ENCODE assay signal across 16 cellular contexts in the genomic region with DNA sequence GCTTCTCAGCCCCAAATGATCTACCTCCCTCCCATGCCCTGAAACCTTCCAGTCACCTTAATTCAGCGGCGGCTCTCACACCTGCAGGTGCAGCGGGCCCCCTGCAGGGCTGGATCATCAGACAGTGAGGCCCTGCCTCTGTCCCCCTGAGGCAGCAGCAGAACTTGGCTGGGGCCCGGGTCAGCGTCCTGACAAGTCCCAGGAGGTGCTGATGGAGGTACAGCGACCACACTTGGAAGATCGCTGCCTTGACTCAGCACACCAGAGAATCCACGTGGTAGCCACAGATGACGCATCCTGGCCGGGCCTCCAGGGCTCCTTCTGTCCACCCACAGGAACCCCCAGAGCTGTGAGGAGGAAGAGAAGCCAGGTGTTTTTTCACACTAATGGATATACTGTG.
DNase-seq lines count a peak whose midpoint lies in the region; ATAC-seq and TF ChIP-seq lines count a peak whose summit lies in the region.
"Had no signal": no experiment of that assay in that cellular context is flagged by ENCODE, and none has a peak within 500 bp of the region (broad histone marks: within the 10 kb centered on the region; RNA-seq: fewer than 3 reads in every experiment).

No MANE protein-coding gene starts in this region.

- H3K9me3 ChIP-seq in right cardiac atrium (ENCODE audit: control insufficient read depth, low read length) (no peaks in the 10 kb centered on the region), body of pancreas (no peaks in the 10 kb centered on the region), SK-N-SH (no peaks in the 10 kb centered on the region)
- H3K9me3 ChIP-seq: right lobe of liver, uterus had no signal

- H3K79me2 ChIP-seq in SK-N-SH (ENCODE audit: insufficient read depth), result no peaks in the 10 kb centered on the region

- DNase-seq in Right ventricle myocardium inferior (ENCODE audit: missing footprints) (no peak), right cardiac atrium (no peak), NCI-H345 treated with DMSO at 0.1 percent for 48 hours (lab: John Stamatoyannopoulos, UW; ENCODE audit: unreplicated experiment) (peak; percentile 49), epithelial cell of esophagus (ENCODE audit: low read depth) (peak; percentile 52), body of pancreas (no peak), GM19240 (ENCODE audit: insufficient read length, low spot score) (no peak), SK-N-SH (no peak)
- no peak for DNase-seq in activated T-cell treated with anti-CD3 and anti-CD28 coated beads, Interleukin-2, amount 50 U/mL, for 1 hour
- DNase-seq: CD8-positive, alpha-beta memory T cell; NCI-H2081 treated with DMSO at 0.1 percent for 48 hours; right lobe of liver; stimulated activated CD4-positive, alpha-beta T cell treated with anti-CD3 and anti-CD28 coated beads, Interleukin-1b, Interleukin-23, amount 100 ng/mL, for 48 hours; T-helper 1 cell; uterus had no signal

- H3K27me3 ChIP-seq in right cardiac atrium (ENCODE audit: control insufficient read depth, insufficient read depth) (no peaks in the 10 kb centered on the region), body of pancreas (no peaks in the 10 kb centered on the region), SK-N-SH (ENCODE audit: insufficient read depth) (no peaks in the 10 kb centered on the region)
- H3K27me3 ChIP-seq: right lobe of liver, uterus had no signal

- no peaks in the 10 kb centered on the region for H3K36me3 ChIP-seq in body of pancreas (replicated peaks in 1 of 2; ENCODE audit: insufficient read depth in 1 of 2, low read depth in 2 of 2)
- H3K36me3 ChIP-seq in SK-N-SH (replicated peaks in 1 of 2; ENCODE audit: control insufficient read depth in 1 of 2, insufficient read depth in 2 of 2, low read length in 1 of 2), result no peaks in the 10 kb centered on the region
- H3K36me3 ChIP-seq: right lobe of liver, uterus had no signal

- TF ChIP-seq EP300 in SK-N-SH (IDR thresholded peaks at IDR 0.05; ENCODE audit: borderline replicate concordance in 1 of 2, low read depth in 1 of 2, low read length in 1 of 2), result no peak

- H2AFZ ChIP-seq in SK-N-SH (ENCODE audit: low read depth), result no peak overlapping the region

- H3F3A ChIP-seq in SK-N-SH (replicated peaks; ENCODE audit: insufficient read depth), result no peaks in the 10 kb centered on the region

- CTCF ChIA-PET in SK-N-SH (lab: Yijun Ruan, JAX), result no interaction called here

- no peaks in the 10 kb centered on the region for H3K9me2 ChIP-seq in SK-N-SH

- no peak overlapping the region for H3K9ac ChIP-seq in SK-N-SH

- no peak for TF ChIP-seq RAD21 in SK-N-SH (IDR thresholded peaks at IDR 0.05; ENCODE audit: low read length)

- 72% methylated on average over 10 of the region's 10 CpGs for WGBS in right cardiac atrium
- 44 to 64% methylated on average over 6 to 10 of the region's 10 CpGs for WGBS in body of pancreas, 2 donors
- 67% methylated on average over 3 of the region's 10 CpGs for WGBS in SK-N-SH (ENCODE audit: low lambda C conversion rate)

- no peak for TF ChIP-seq POLR2A in body of pancreas (IDR thresholded peaks at IDR 0.05)

- no peak overlapping the region for H3K4me2 ChIP-seq in SK-N-SH

- H3K27ac ChIP-seq in right cardiac atrium (ENCODE audit: low read length) (no peak overlapping the region), body of pancreas (no peak overlapping the region), SK-N-SH (ENCODE audit: low read depth in 2 of 2, low read length in 1 of 2) (no peak overlapping the region)
- H3K27ac ChIP-seq: right lobe of liver, uterus had no signal

- TF ChIP-seq CTCF in epithelial cell of esophagus (IDR thresholded peaks at IDR 0.05; ENCODE audit: insufficient read depth, low read depth, low read length, missing control alignments) (no peak), body of pancreas (IDR thresholded peaks at IDR 0.05) (no peak), SK-N-SH (IDR thresholded peaks at IDR 0.05) (no peak)

- POLR2A ChIA-PET in SK-N-SH (lab: Yijun Ruan, JAX), result no interaction called here

- no peaks in the 10 kb centered on the region for H3K4me1 ChIP-seq in right cardiac atrium (ENCODE audit: control insufficient read depth, insufficient read depth, low read length)
- no peaks in the 10 kb centered on the region for H3K4me1 ChIP-seq in body of pancreas
- no peaks in the 10 kb centered on the region; a peak in 1 of 4 replicates for H3K4me1 ChIP-seq in SK-N-SH (ENCODE audit: control insufficient read depth in 1 of 2, insufficient read depth in 2 of 2, low read depth in 1 of 2, low read length in 1 of 2)
- H3K4me1 ChIP-seq: right lobe of liver, uterus had no signal

- no peaks in the 10 kb centered on the region for H4K20me1 ChIP-seq in SK-N-SH (ENCODE audit: insufficient read depth)

- intact Hi-C loops in Right ventricle myocardium inferior (cut with DNase I), result no loop called here
- intact Hi-C loops in right cardiac atrium (cut with DNase I), result no loop called here
- intact Hi-C loops in body of pancreas (cut with DNase I), result no loop called here

- peak; percentile 23 for ATAC-seq in Right ventricle myocardium inferior
- ATAC-seq in right cardiac atrium, result no peak
- ATAC-seq in body of pancreas, result no peak
- ATAC-seq: left lobe of liver, WTC11 had no signal

- H3K4me3 ChIP-seq in right cardiac atrium (ENCODE audit: low read length) (no peak overlapping the region), epithelial cell of esophagus (ENCODE audit: low read length) (no peak overlapping the region), body of pancreas (no peak overlapping the region), SK-N-SH (ENCODE audit: low read depth in 2 of 2, low read length in 1 of 2) (no peak overlapping the region)
- H3K4me3 ChIP-seq: right lobe of liver, uterus had no signal

TF ChIP-seq in SK-N-SH, 30 proteins besides CTCF, POLR2A, EP300 and RAD21 (continues in another document):
- TF ChIP-seq POLR2AphosphoS5 (IDR thresholded peaks at IDR 0.05; ENCODE audit: low read depth, low read length), result no peak
- no peak for TF ChIP-seq NFIC (IDR thresholded peaks at IDR 0.05; ENCODE audit: borderline replicate concordance)
- TF ChIP-seq, protein P1, sequence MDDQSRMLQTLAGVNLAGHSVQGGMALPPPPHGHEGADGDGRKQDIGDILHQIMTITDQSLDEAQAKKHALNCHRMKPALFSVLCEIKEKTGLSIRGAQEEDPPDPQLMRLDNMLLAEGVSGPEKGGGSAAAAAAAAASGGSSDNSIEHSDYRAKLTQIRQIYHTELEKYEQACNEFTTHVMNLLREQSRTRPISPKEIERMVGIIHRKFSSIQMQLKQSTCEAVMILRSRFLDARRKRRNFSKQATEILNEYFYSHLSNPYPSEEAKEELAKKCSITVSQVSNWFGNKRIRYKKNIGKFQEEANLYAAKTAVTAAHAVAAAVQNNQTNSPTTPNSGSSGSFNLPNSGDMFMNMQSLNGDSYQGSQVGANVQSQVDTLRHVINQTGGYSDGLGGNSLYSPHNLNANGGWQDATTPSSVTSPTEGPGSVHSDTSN (IDR thresholded peaks at IDR 0.05), result no peak
- no peak for TF ChIP-seq RXRA (IDR thresholded peaks at IDR 0.05; ENCODE audit: borderline replicate concordance, low read depth)
- no peak for TF ChIP-seq RCOR1 (IDR thresholded peaks at IDR 0.05; ENCODE audit: low read length)
- TF ChIP-seq, protein P2, sequence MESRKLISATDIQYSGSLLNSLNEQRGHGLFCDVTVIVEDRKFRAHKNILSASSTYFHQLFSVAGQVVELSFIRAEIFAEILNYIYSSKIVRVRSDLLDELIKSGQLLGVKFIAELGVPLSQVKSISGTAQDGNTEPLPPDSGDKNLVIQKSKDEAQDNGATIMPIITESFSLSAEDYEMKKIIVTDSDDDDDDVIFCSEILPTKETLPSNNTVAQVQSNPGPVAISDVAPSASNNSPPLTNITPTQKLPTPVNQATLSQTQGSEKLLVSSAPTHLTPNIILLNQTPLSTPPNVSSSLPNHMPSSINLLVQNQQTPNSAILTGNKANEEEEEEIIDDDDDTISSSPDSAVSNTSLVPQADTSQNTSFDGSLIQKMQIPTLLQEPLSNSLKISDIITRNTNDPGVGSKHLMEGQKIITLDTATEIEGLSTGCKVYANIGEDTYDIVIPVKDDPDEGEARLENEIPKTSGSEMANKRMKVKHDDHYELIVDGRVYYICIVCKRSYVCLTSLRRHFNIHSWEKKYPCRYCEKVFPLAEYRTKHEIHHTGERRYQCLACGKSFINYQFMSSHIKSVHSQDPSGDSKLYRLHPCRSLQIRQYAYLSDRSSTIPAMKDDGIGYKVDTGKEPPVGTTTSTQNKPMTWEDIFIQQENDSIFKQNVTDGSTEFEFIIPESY (IDR thresholded peaks at IDR 0.05; ENCODE audit: borderline replicate concordance, low read depth), result no peak
- TF ChIP-seq, protein P3, sequence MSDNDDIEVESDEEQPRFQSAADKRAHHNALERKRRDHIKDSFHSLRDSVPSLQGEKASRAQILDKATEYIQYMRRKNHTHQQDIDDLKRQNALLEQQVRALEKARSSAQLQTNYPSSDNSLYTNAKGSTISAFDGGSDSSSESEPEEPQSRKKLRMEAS (IDR thresholded peaks at IDR 0.05; ENCODE audit: low read depth), result no peak
- TF ChIP-seq, protein P4, sequence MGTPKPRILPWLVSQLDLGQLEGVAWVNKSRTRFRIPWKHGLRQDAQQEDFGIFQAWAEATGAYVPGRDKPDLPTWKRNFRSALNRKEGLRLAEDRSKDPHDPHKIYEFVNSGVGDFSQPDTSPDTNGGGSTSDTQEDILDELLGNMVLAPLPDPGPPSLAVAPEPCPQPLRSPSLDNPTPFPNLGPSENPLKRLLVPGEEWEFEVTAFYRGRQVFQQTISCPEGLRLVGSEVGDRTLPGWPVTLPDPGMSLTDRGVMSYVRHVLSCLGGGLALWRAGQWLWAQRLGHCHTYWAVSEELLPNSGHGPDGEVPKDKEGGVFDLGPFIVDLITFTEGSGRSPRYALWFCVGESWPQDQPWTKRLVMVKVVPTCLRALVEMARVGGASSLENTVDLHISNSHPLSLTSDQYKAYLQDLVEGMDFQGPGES (IDR thresholded peaks at IDR 0.05; ENCODE audit: low read depth, low read length), result no peak

Comparison
In these comparisons a context has a peak if more than half of its experiments do, and no peak if none do; other contexts are left out.
1. DNase-seq: peak in NCI-H345 treated with DMSO at 0.1 percent for 48 hours (single experiment) and epithelial cell of esophagus (single experiment); none in Right ventricle myocardium inferior (single experiment), right cardiac atrium (0 of 3), body of pancreas (0 of 4), GM19240 (single experiment), activated T-cell treated with anti-CD3 and anti-CD28 coated beads, Interleukin-2, amount 50 U/mL, for 1 hour (single experiment) and SK-N-SH (single experiment).